In the genomic region with DNA sequence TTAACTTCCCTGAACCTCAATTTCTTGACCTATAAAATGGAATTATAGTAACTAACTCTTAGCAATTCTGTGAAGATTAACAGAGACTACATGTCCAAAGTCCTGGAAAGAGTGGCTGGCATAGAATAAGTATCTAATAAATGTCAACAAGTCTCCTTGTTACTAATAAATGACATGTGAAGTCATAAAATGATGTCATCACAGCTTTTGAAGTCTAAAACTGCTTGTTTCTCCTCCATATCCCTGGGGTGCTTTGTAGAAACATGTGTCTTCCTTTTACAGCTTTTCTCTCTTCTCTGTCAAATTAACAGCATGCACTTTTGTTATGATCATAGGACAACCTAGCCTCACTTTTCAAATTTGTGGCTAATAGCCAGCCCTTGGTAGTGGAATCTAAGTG, we compare ENCODE assay signal across 22 cellular contexts.
DNase-seq lines count a peak whose midpoint lies in the region; ATAC-seq, FAIRE-seq and TF ChIP-seq lines count a peak whose summit lies in the region.
"Had no signal": no experiment of that assay in that cellular context is flagged by ENCODE, and none has a peak within 500 bp of the region (broad histone marks: within the 10 kb centered on the region; RNA-seq: fewer than 3 reads in every experiment).

No MANE protein-coding gene starts in this region.

- POLR2A ChIA-PET in A549 (lab: Yijun Ruan, JAX) (no interaction called here), HEK293 (lab: Yijun Ruan, JAX) (no interaction called here), K562 (lab: Yijun Ruan, JAX) (no interaction called here)

- H3K36me3 ChIP-seq in HEK293 (ENCODE audit: control insufficient read depth in 2 of 2, insufficient read depth in 1 of 2, low read length in 2 of 2) (no peaks in the 10 kb centered on the region), K562 (ENCODE audit: control insufficient read depth, insufficient read depth, low read length) (no peaks in the 10 kb centered on the region), MM.1S (replicated peaks; ENCODE audit: insufficient read depth, low read length) (no peaks in the 10 kb centered on the region)

- H3K9me1 ChIP-seq in K562 (ENCODE audit: control insufficient read depth, insufficient read depth, low read length), result no peaks in the 10 kb centered on the region

- FAIRE-seq in A549 (lab: Jason Lieb, UNC) (peak; percentile 23), K562 (lab: Jason Lieb, UNC) (no peak)
- FAIRE-seq: A204.1, D721Med, GM12892, GM18507, HTR-8/SVneo had no signal

- BruUV-seq in K562 (replicated peaks; lab: Mats Ljungman, UMichigan), result no TSS peak

- in situ Hi-C loops in K562 (cut with MboI), result no loop called here

- H2AFZ ChIP-seq in K562 (ENCODE audit: low read depth, low read length) (no peak overlapping the region), MM.1S (ENCODE audit: low read length) (no peak overlapping the region)

- TF ChIP-seq CTCF in A549 (IDR thresholded peaks at IDR 0.05), result no peak
- no peak for TF ChIP-seq CTCF in HEK293 (tag by site-specific recombination; IDR thresholded peaks at IDR 0.05)
- TF ChIP-seq CTCF in K562 (IDR thresholded peaks at IDR 0.05 in 2 of 3, conservative IDR thresholded peaks at IDR 0.05 in 1 of 3; ENCODE audit: insufficient read depth in 2 of 3, low read depth in 1 of 3, low read length in 3 of 3), result no peak
- TF ChIP-seq CTCF in fibroblast of villous mesenchyme (IDR thresholded peaks at IDR 0.05; ENCODE audit: insufficient read depth, low read depth, low read length), result no peak
- TF ChIP-seq CTCF in MM.1S (IDR thresholded peaks at IDR 0.05; ENCODE audit: low read length), result no peak

- H3K4me1 ChIP-seq in A549, result peaks cover 5% of the 10 kb centered on the region; the same call in 1 of the 3 replicates
- peaks cover 3% of the 10 kb centered on the region; the same call in 1 of the 2 replicates for H3K4me1 ChIP-seq in HEK293 (ENCODE audit: control insufficient read depth, insufficient read depth, low read length)
- peaks cover 3 to 12% of the 10 kb centered on the region in 2 experiments; a peak in 3 of 5 replicates for H3K4me1 ChIP-seq in K562 (replicated peaks in 1 of 2; ENCODE audit: control insufficient read depth in 2 of 2, insufficient read depth in 2 of 2, low read length in 2 of 2)
- no peaks in the 10 kb centered on the region for H3K4me1 ChIP-seq in MM.1S (ENCODE audit: low read length)
- H3K4me1 ChIP-seq: Caco-2 had no signal

- H3K27ac ChIP-seq in A549 (no peak overlapping the region), HEK293 (ENCODE audit: extremely low read depth, low read depth, low read length) (no peak overlapping the region), K562 (ENCODE audit: extremely low read depth, low read depth, low read length) (no peak overlapping the region), MM.1S (ENCODE audit: low read length) (no peak overlapping the region)
- H3K27ac ChIP-seq: C4-2B had no signal

- CTCF ChIA-PET in A549 (lab: Yijun Ruan, JAX), result no interaction called here
- CTCF ChIA-PET in HEK293 (lab: Yijun Ruan, JAX), result interaction anchor here (0.9 kb wide), 1 partner anchor 1892 kb away, joined by 3 read pairs; no protein-coding TSS in a partner anchor
- CTCF ChIA-PET in K562 (lab: Yijun Ruan, JAX; ENCODE audit: low intra/inter-chr PET ratio), result no interaction called here

- H3F3A ChIP-seq in MM.1S (ENCODE audit: insufficient read depth, low read length), result no peaks in the 10 kb centered on the region

- no peaks in the 10 kb centered on the region for H4K20me1 ChIP-seq in K562 (replicated peaks; ENCODE audit: control insufficient read depth, insufficient read depth, low read length)
- no peaks in the 10 kb centered on the region for H4K20me1 ChIP-seq in MM.1S (ENCODE audit: insufficient read depth, low read length)

- H3K27me3 ChIP-seq in K562 (ENCODE audit: control insufficient read depth in 2 of 2, insufficient read depth in 2 of 2, low read length in 2 of 2) (no peaks in the 10 kb centered on the region), MM.1S (replicated peaks; ENCODE audit: insufficient read depth, low read length) (no peaks in the 10 kb centered on the region)

- H3K79me2 ChIP-seq in K562 (ENCODE audit: control insufficient read depth, insufficient read depth, low read length) (no peaks in the 10 kb centered on the region), MM.1S (ENCODE audit: low read length) (no peaks in the 10 kb centered on the region)

- no peaks in the 10 kb centered on the region for H3K9me2 ChIP-seq in MM.1S (replicated peaks; ENCODE audit: insufficient read depth, low read length)

- no peak overlapping the region for H3K4me2 ChIP-seq in A549
- H3K4me2 ChIP-seq in K562 (ENCODE audit: insufficient read depth, low read length), result no peak overlapping the region
- no peak overlapping the region for H3K4me2 ChIP-seq in MM.1S (ENCODE audit: low read depth, low read length)

- H3K9me3 ChIP-seq in A549 (no peaks in the 10 kb centered on the region), HEK293 (ENCODE audit: control insufficient read depth, insufficient read depth, low read depth, low read length) (no peaks in the 10 kb centered on the region), K562 (replicated peaks; ENCODE audit: control insufficient read depth, insufficient read depth, low read depth, low read length) (no peaks in the 10 kb centered on the region), MM.1S (replicated peaks; ENCODE audit: insufficient read depth, low read length) (no peaks in the 10 kb centered on the region)
- H3K9me3 ChIP-seq: Caco-2 had no signal

- TF ChIP-seq POLR2A in A549 (IDR thresholded peaks at IDR 0.05; ENCODE audit: low read length) (no peak), K562 (conservative IDR thresholded peaks at IDR 0.05) (no peak)

- DNase-seq in A549 (ENCODE audit: low read depth in 1 of 2, low spot score in 1 of 2) (no peak), K562 (ENCODE audit: extremely low read depth in 1 of 4, low spot score in 3 of 4) (no peak), fibroblast of villous mesenchyme (ENCODE audit: low read depth) (peak; percentile 42), MM.1S (no peak), DMS114 treated with DMSO at 0.1 percent for 48 hours (lab: John Stamatoyannopoulos, UW; ENCODE audit: unreplicated experiment) (no peak), NCI-H146 (lab: John Stamatoyannopoulos, UW) (no peak)
- DNase-seq: AML-193; Caco-2; CD4-positive, alpha-beta T cell; DMS79; GDM1; GOT3; H7 had no signal

- ATAC-seq in A549 (no peak), K562 (no peak), GM18519 (IDR thresholded peaks at IDR 0.05; ENCODE audit: low FRiP score, unreplicated experiment) (no peak)
- ATAC-seq: HCT116 had no signal

- no peak for TF ChIP-seq EP300 in A549 (IDR thresholded peaks at IDR 0.05)
- no peak for TF ChIP-seq EP300 in K562 (IDR thresholded peaks at IDR 0.05; ENCODE audit: low read length)

- TF ChIP-seq RAD21 in A549 (conservative IDR thresholded peaks at IDR 0.05 in 1 of 2, IDR thresholded peaks at IDR 0.05 in 1 of 2) (no peak), K562 (CRISPR knock-in tag; conservative IDR thresholded peaks at IDR 0.05 in 1 of 2, IDR thresholded peaks at IDR 0.05 in 1 of 2) (no peak)

- no peak overlapping the region for H3K4me3 ChIP-seq in A549
- no peak overlapping the region for H3K4me3 ChIP-seq in HEK293 (ENCODE audit: low read depth, low read length)
- H3K4me3 ChIP-seq in K562, result no peak overlapping the region
- H3K4me3 ChIP-seq in fibroblast of villous mesenchyme (ENCODE audit: low read depth, low read length), result no peak overlapping the region
- no peak overlapping the region for H3K4me3 ChIP-seq in MM.1S (ENCODE audit: low read length)

- H3K9ac ChIP-seq in K562 (ENCODE audit: insufficient read depth in 1 of 2, low read depth in 2 of 2, low read length in 2 of 2) (no peak overlapping the region), MM.1S (ENCODE audit: low read length) (no peak overlapping the region)

- intact Hi-C loops in K562 (cut with micrococcal nuclease), result no loop called here

TF ChIP-seq in A549, 52 proteins besides CTCF, POLR2A, EP300 and RAD21 (continues in another document):
- TF ChIP-seq BHLHE40 (IDR thresholded peaks at IDR 0.05; ENCODE audit: low read depth, low read length) (no peak), JUNB (IDR thresholded peaks at IDR 0.05) (no peak), KDM1A (IDR thresholded peaks at IDR 0.05; ENCODE audit: low read depth) (no peak)
- TF ChIP-seq, protein P1, sequence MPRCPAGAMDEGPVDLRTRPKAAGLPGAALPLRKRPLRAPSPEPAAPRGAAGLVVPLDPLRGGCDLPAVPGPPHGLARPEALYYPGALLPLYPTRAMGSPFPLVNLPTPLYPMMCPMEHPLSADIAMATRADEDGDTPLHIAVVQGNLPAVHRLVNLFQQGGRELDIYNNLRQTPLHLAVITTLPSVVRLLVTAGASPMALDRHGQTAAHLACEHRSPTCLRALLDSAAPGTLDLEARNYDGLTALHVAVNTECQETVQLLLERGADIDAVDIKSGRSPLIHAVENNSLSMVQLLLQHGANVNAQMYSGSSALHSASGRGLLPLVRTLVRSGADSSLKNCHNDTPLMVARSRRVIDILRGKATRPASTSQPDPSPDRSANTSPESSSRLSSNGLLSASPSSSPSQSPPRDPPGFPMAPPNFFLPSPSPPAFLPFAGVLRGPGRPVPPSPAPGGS (IDR thresholded peaks at IDR 0.05), result no peak

TF ChIP-seq in HEK293, 187 proteins besides CTCF, POLR2A, EP300 and RAD21 (continues in another document):
- TF ChIP-seq, protein P2, sequence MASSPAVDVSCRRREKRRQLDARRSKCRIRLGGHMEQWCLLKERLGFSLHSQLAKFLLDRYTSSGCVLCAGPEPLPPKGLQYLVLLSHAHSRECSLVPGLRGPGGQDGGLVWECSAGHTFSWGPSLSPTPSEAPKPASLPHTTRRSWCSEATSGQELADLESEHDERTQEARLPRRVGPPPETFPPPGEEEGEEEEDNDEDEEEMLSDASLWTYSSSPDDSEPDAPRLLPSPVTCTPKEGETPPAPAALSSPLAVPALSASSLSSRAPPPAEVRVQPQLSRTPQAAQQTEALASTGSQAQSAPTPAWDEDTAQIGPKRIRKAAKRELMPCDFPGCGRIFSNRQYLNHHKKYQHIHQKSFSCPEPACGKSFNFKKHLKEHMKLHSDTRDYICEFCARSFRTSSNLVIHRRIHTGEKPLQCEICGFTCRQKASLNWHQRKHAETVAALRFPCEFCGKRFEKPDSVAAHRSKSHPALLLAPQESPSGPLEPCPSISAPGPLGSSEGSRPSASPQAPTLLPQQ (tag by site-specific recombination; IDR thresholded peaks at IDR 0.05), result no peak

TF ChIP-seq in K562, 482 proteins besides CTCF, POLR2A, EP300 and RAD21:
- TF ChIP-seq, protein P3, sequence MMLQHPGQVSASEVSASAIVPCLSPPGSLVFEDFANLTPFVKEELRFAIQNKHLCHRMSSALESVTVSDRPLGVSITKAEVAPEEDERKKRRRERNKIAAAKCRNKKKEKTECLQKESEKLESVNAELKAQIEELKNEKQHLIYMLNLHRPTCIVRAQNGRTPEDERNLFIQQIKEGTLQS (IDR thresholded peaks at IDR 0.05), result peak; percentile 60; the same call in 1 of the 2 replicates
- TF ChIP-seq, protein P3 (CRISPR knock-in tag; conservative IDR thresholded peaks at IDR 0.05), result no peak
- no peak for TF ChIP-seq NRF1 (conservative IDR thresholded peaks at IDR 0.05 in 1 of 2, IDR thresholded peaks at IDR 0.05 in 1 of 2)
